In genomic region chr19:51292971-51293370, GRCh38 we compare ENCODE assay signal across 31 cellular contexts. TPM values are rescaled to one million over a fixed set of nuclear protein-coding genes. Genes with fewer than 3 reads are reported as not detected.
A peak's percentile ranks its signal among the peaks of the same experiment; 100 is the strongest.
DNase-seq lines count a peak whose midpoint lies in the region; ATAC-seq, FAIRE-seq and TF ChIP-seq lines count a peak whose summit lies in the region.
"Had no signal": no experiment of that assay in that cellular context is flagged by ENCODE, and none has a peak within 500 bp of the region (broad histone marks: within the 10 kb centered on the region; RNA-seq: fewer than 3 reads in every experiment).

No MANE protein-coding gene starts in this region.

- in situ Hi-C loops in G401 (cut with HindIII; ENCODE audit: low sequenced_read_pairs): no loop called here

- no peaks in the 10 kb centered on the region for H4K20me1 ChIP-seq in osteoblast (ENCODE audit: insufficient read depth, low read length)

- DNase-seq in G401 (ENCODE audit: low spot score) (peak; percentile 86), left ventricle myocardium superior (peak; percentile 47), osteoblast (ENCODE audit: insufficient read length, low spot score, missing footprints) (peak; percentile 69), activated gamma-delta T cell treated with Interleukin-2 at 50 U/mL for 16 hours (no peak), D721Med (ENCODE audit: insufficient read length, low spot score) (no peak)
- DNase-seq in activated CD4-positive, CD25-positive, alpha-beta regulatory T cell treated with anti-CD3 and anti-CD28 coated beads, Interleukin-2, amount 50 U/mL, for 72 hours: no peak
- DNase-seq: activated CD8-positive, alpha-beta memory T cell treated with anti-CD3 and anti-CD28 coated beads for 24 hours; activated naive CD4-positive, alpha-beta T cell; activated T-cell treated with anti-CD3 and anti-CD28 coated beads, Interleukin-2, amount 50 U/mL, for 1 hour; brain microvascular endothelial cell; CD8-positive, alpha-beta T cell; cortex of kidney; DMS153; GDM1; left colon; MG63; natural killer cell; NCI-H1417; NCI-H2081; pancreas; PC-3; sigmoid colon; SJCRH30; T-helper 1 cell; transverse colon had no signal

- H2AFZ ChIP-seq in osteoblast (ENCODE audit: low read length): no peak overlapping the region

- 16% methylated on average over 11 of the region's 11 CpGs for WGBS in HUES64

- no peaks in the 10 kb centered on the region for H3K9me3 ChIP-seq in HUES64 (ENCODE audit: insufficient read depth, low read depth, low read length)
- no peaks in the 10 kb centered on the region for H3K9me3 ChIP-seq in osteoblast (ENCODE audit: low read depth, low read length)
- H3K9me3 ChIP-seq: MG63, pancreas, SJCRH30, transverse colon had no signal

- peak; percentile 68 for ATAC-seq in left ventricle myocardium superior
- ATAC-seq: CD8-positive, alpha-beta T cell; K562; left colon; natural killer cell; pancreas; PC-3 had no signal

- intact Hi-C loops in left ventricle myocardium superior (cut with micrococcal nuclease): no loop called here

- H3K9ac ChIP-seq in HUES64 (ENCODE audit: low read depth, low read length): peak overlapping the region; percentile 15; the same call in 1 of the 2 replicates

- no peak overlapping the region for H3K4me2 ChIP-seq in osteoblast (ENCODE audit: insufficient read depth, low read length)

- no peaks in the 10 kb centered on the region for H3K27me3 ChIP-seq in HUES64 (ENCODE audit: insufficient read depth, low read length)
- peaks cover 5% of the 10 kb centered on the region for H3K27me3 ChIP-seq in osteoblast (ENCODE audit: insufficient read depth, low read length)
- H3K27me3 ChIP-seq: brain microvascular endothelial cell, MG63 had no signal

- no peaks in the 10 kb centered on the region for H3K79me2 ChIP-seq in osteoblast (ENCODE audit: insufficient read depth, low read length)

- no peaks in the 10 kb centered on the region for H3K36me3 ChIP-seq in HUES64 (ENCODE audit: insufficient read depth, low read length)
- no peaks in the 10 kb centered on the region for H3K36me3 ChIP-seq in osteoblast (ENCODE audit: insufficient read depth, low read length)
- H3K36me3 ChIP-seq: brain microvascular endothelial cell, MG63, pancreas, sigmoid colon, SJCRH30, transverse colon had no signal

- peak overlapping the region; percentile 75 for H3K27ac ChIP-seq in HUES64 (ENCODE audit: low read depth, low read length)
- no peak overlapping the region for H3K27ac ChIP-seq in osteoblast (ENCODE audit: low read depth, low read length)
- H3K27ac ChIP-seq: brain microvascular endothelial cell, pancreas, sigmoid colon, SJCRH30, transverse colon had no signal

- no peak for TF ChIP-seq CTCF in osteoblast (IDR thresholded peaks at IDR 0.05; ENCODE audit: extremely low read depth, low read depth, low read length)
- no peak for TF ChIP-seq CTCF in D721Med (IDR thresholded peaks at IDR 0.05; ENCODE audit: insufficient read depth, missing control alignments)

- no peak for FAIRE-seq in D721Med (lab: Jason Lieb, UNC)
- FAIRE-seq: endometrium, K562, pancreas had no signal

- H3K4me3 ChIP-seq in HUES64 (ENCODE audit: low read length) (no peak overlapping the region), osteoblast (ENCODE audit: insufficient read depth, low read length) (no peak overlapping the region)
- H3K4me3 ChIP-seq: K562, MG63, pancreas, sigmoid colon, SJCRH30, transverse colon had no signal

- H3K4me1 ChIP-seq in HUES64 (ENCODE audit: insufficient read depth, low read length) (peaks cover 40% of the 10 kb centered on the region), osteoblast (ENCODE audit: insufficient read depth, low read length) (no peaks in the 10 kb centered on the region)
- H3K4me1 ChIP-seq: pancreas, sigmoid colon, SJCRH30, transverse colon had no signal

RNA-seq across cellular contexts. Expression of gene IGLON5, which starts 18.5 kb away (rescaled TPM):
- not detected in 2 replicates for total RNA-seq in G401 (2014; rRNA removed; shearing (Covaris generic))
- 33.4 TPM for polyA plus RNA-seq in HUES64 (2013, experiment 1 of 2)
- 49.2 TPM for polyA plus RNA-seq in HUES64 (2013, experiment 2 of 2)
- total RNA-seq in left ventricle myocardium superior: not detected
- total RNA-seq in osteoblast: not detected in 2 replicates
- total RNA-seq: CD8-positive, alpha-beta T cell; glomerular endothelial cell; natural killer cell; PC-3; SJCRH30 had no signal

RNA-seq across cellular contexts. Expression of gene SIGLECL1, which starts 42.1 kb away (rescaled TPM):
- not detected in 2 replicates for total RNA-seq in G401 (2014; rRNA removed; shearing (Covaris generic))
- polyA plus RNA-seq in HUES64 (2013, experiment 1 of 2): not detected
- not detected for polyA plus RNA-seq in HUES64 (2013, experiment 2 of 2)
- total RNA-seq in left ventricle myocardium superior (not detected), osteoblast (not detected in 2 replicates)
- total RNA-seq: CD8-positive, alpha-beta T cell; glomerular endothelial cell; K562; left colon; mesothelial cell of epicardium; natural killer cell; pancreas; PC-3; sigmoid colon; SJCRH30; transverse colon had no signal
- polyA plus RNA-seq: adipose tissue, K562, pancreas, sigmoid colon had no signal

RNA-seq across cellular contexts. Expression of gene VSIG10L, which starts 49.0 kb away (rescaled TPM):
- 9.3 and 9.5 TPM in 2 replicates for total RNA-seq in G401 (2014; rRNA removed; shearing (Covaris generic))
- polyA plus RNA-seq in HUES64 (2013, experiment 1 of 2): 5.7 TPM
- 7.2 TPM for polyA plus RNA-seq in HUES64 (2013, experiment 2 of 2)
- total RNA-seq in left ventricle myocardium superior (0.77 TPM), osteoblast (0.72 and 0.88 TPM in 2 replicates)
- total RNA-seq: CD8-positive, alpha-beta T cell had no signal

Comparison
In these comparisons a context has a peak if more than half of its experiments do, and no peak if none do; other contexts are left out.
1. DNase-seq: peak in G401 (single experiment), left ventricle myocardium superior (single experiment) and osteoblast (single experiment); none in activated gamma-delta T cell treated with Interleukin-2 at 50 U/mL for 16 hours (single experiment), activated CD4-positive, CD25-positive, alpha-beta regulatory T cell treated with anti-CD3 and anti-CD28 coated beads, Interleukin-2, amount 50 U/mL, for 72 hours (single experiment) and D721Med (single experiment).